In genomic region chr3:133732233-133732632, GRCh38 we compare ENCODE assay signal across 2 cellular contexts. TPM values are rescaled to one million over a fixed set of nuclear protein-coding genes. Genes with fewer than 3 reads are reported as not detected.
"Had no signal": no experiment of that assay in that cellular context is flagged by ENCODE, and none has a peak within 500 bp of the region (broad histone marks: within the 10 kb centered on the region; RNA-seq: fewer than 3 reads in every experiment).

No MANE protein-coding gene starts in this region.

RNA-seq across cellular contexts. Expression of gene TF, which starts 14.0 kb away (rescaled TPM):
- total RNA-seq: PC-3, SJSA1 had no signal
